ENCODE assay signal across 23 cellular contexts in the genomic region with DNA sequence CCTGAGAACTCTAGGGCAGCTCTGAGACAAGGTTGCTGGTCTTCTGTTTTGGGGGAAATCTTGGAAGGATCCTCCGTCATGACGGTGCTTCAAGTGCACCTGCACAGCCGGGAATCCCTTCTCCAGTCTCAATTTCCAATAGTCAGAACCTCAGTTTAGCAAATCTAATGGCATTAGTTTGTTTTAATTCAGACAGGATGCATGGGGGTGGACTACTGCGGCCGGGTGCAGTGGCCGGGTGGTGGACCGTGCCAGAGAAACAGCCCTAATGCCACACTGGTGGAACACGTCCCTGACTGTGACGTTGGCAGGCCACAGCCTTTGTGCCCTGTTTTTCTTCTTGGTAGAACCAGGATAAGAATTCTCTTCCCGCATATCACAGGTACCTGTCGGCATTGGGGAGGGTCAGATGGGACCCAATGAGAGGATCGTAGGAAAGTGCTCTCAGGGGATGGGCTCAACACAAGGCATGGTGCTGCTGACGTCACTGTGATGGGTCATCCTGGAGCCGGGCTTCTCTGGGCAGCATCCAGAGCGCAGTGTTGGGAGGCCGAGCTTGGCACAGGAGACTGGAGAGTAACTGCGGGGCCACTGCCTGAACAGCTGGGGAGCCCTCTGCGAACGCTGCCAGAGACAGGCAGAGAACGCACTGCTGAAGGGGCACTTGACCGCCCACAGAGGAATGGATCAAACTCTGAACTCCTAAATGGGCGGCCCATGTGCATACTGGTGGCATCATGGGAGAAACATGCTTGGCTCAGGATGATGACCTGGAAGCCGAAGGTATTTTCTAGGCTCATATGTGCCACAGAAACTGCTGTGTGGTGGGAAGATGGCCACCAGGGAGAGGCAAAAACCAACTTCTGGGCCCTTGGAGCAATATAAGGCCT.
"Had no signal": no experiment of that assay in that cellular context is flagged by ENCODE, and none has a peak within 500 bp of the region (broad histone marks: within the 10 kb centered on the region; RNA-seq: fewer than 3 reads in every experiment).

No MANE protein-coding gene starts in this region.

- H3K9me3 ChIP-seq: SK-N-SH had no signal

- H3K4me2 ChIP-seq: SK-N-SH had no signal

- H3K9ac ChIP-seq: SK-N-SH had no signal

- DNase-seq: IMR-90, Kasumi-1, KG1, MM.1S, MV-4-11, NCI-H1048, NCI-H1105, NCI-H1417, NCI-H1436 treated with DMSO at 0.1 percent for 48 hours, NCI-H1694, NCI-H187 treated with DMSO at 0.1 percent for 48 hours, NCI-H2029 treated with DMSO at 0.1 percent for 48 hours, NCI-H2171, NCI-H226, NCI-H446, NCI-H510A, NCI-H524 treated with DMSO at 0.1 percent for 48 hours, NCI-H69, NCI-H774, SHP77, SK-N-SH, SW 1271 had no signal

- H3K27ac ChIP-seq: RWPE1 had no signal
